8 cellular contexts compared by ENCODE assay signal in the genomic region with DNA sequence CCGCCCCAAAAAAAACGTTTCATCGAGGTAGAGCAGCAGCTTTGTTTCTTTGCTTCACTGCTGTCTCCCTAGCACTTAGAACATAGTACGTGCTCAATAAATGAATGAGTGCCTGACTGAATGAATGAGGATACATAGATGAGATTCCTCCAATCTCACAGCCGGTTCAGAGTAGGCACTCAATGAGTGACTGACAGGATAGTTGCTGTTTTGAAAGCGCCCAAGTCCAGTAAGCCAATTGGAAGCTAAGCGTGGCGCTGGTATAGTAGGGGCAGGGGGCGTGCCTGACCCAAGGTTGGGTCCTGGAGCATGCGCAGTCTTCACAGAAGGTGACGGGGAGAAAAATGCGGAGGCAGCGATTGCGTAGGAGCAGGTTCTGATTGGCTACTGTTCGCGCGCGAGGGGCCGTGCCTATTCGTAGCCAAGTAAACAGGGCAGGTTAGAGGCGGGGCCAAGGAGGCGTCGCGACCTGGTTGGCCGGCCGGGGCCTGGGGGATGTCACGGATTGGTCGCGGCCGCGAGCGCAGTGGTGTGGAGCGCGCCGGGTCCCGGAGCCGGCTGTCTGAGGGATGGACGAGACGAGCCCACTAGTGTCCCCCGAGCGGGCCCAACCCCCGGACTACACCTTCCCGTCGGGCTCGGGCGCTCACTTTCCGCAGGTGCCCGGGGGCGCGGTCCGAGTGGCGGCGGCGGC. TPM values are rescaled to one million over a fixed set of nuclear protein-coding genes. Genes with fewer than 3 reads are reported as not detected.
DNase-seq lines count a peak whose midpoint lies in the region; ATAC-seq, FAIRE-seq and TF ChIP-seq lines count a peak whose summit lies in the region.

TSS of gene PI4K2A (plus strand) at position 498 of the 694 bp plus-strand sequence. CDS start at position 570, 72 bp downstream.

- DNase-seq in AG08396 (ENCODE audit: low spot score) (peak; percentile 98), NCI-H2227 treated with DMSO at 0.1 percent for 48 hours (lab: John Stamatoyannopoulos, UW) (peak; percentile 96), WERI-Rb-1 (peak; percentile 99), bronchial epithelial cell (ENCODE audit: low read depth) (peak; percentile 98), iPS-NIHi11 (ENCODE audit: low spot score) (peak; percentile 99), small intestine (peak; percentile 99)

- peak; percentile 67 for TF ChIP-seq POLR2A in GM18951 (IDR thresholded peaks at IDR 0.05; ENCODE audit: extremely low read depth, insufficient read depth, insufficient read length)

- H3K36me3 ChIP-seq in WERI-Rb-1 (peaks cover 21% of the 10 kb centered on the region), bronchial epithelial cell (ENCODE audit: control insufficient read depth, insufficient read depth, low read length) (peaks cover 4% of the 10 kb centered on the region), small intestine (ENCODE audit: control insufficient read depth in 2 of 2, insufficient read depth in 2 of 2, low read length in 2 of 2) (peaks cover 0 to 3% of the 10 kb centered on the region in 2 donors)

- peak; percentile 98 for ATAC-seq in HG03175 (IDR thresholded peaks at IDR 0.05; ENCODE audit: unreplicated experiment)

- H3K27me3 ChIP-seq in WERI-Rb-1 (ENCODE audit: insufficient read depth, low read depth, severe bottlenecking) (no peaks in the 10 kb centered on the region), bronchial epithelial cell (ENCODE audit: control insufficient read depth, insufficient read depth, low read length) (no peaks in the 10 kb centered on the region), small intestine (ENCODE audit: control insufficient read depth in 2 of 2, insufficient read depth in 2 of 2, low read length in 2 of 2) (no peaks in the 10 kb centered on the region)

- 2 to 3% (median 3%) methylated on average over 29 to 54 of the region's 54 CpGs for WGBS in small intestine, 3 donors

- in situ Hi-C loops in GM18951 (cut with MboI; ENCODE audit: low sequenced_read_pairs, unreplicated experiment): no loop called here

- H3K4me1 ChIP-seq in small intestine (ENCODE audit: control insufficient read depth in 2 of 2, insufficient read depth in 1 of 2, low read depth in 1 of 2, low read length in 1 of 2): peaks cover 3 to 8% of the 10 kb centered on the region in 2 donors

- peak within 1 kb of the TSS; percentile 83 for H3K4me3 ChIP-seq in WERI-Rb-1 (ENCODE audit: low read depth, low read length)
- peak within 1 kb of the TSS; percentile 79 for H3K4me3 ChIP-seq in bronchial epithelial cell (ENCODE audit: low read depth, low read length)
- H3K4me3 ChIP-seq in small intestine (ENCODE audit: low read depth in 1 of 2, low read length in 2 of 2): peak within 1 kb of the TSS; percentile 84 to 98

- H3K9me3 ChIP-seq in WERI-Rb-1 (ENCODE audit: severe bottlenecking) (no peaks in the 10 kb centered on the region), small intestine (ENCODE audit: control insufficient read depth, low read depth) (no peaks in the 10 kb centered on the region)

- H3K27ac ChIP-seq in WERI-Rb-1: peak within 1 kb of the TSS; percentile 43; the same call in 1 of the 2 replicates
- H3K27ac ChIP-seq in small intestine (ENCODE audit: low read depth in 1 of 2, low read length in 1 of 2): peak within 1 kb of the TSS; percentile 42 to 92

- no peak for TF ChIP-seq CTCF in WERI-Rb-1 (IDR thresholded peaks at IDR 0.05; ENCODE audit: low read depth, low read length)
- TF ChIP-seq CTCF in bronchial epithelial cell (IDR thresholded peaks at IDR 0.05; ENCODE audit: insufficient read depth, low read length, severe bottlenecking): no peak

- FAIRE-seq in bronchial epithelial cell (lab: Jason Lieb, UNC): no peak
- FAIRE-seq in small intestine (lab: Jason Lieb, UNC): no peak

RNA-seq across cellular contexts. Expression of gene PI4K2A, which starts in this region (rescaled TPM):
- 25.5 and 33.7 TPM in 2 replicates for total RNA-seq in bronchial epithelial cell
- polyA plus RNA-seq in small intestine: 10 to 100 TPM in 2 of 3 donors, 1 to 10 TPM in 1; 9.5 to 13.5 (median 10.5) TPM

Comparison
In these comparisons a context has a peak if more than half of its experiments do, and no peak if none do; other contexts are left out.
1. Peak in every context shown above with its lines: DNase-seq, ATAC-seq, H3K4me3 ChIP-seq and H3K27ac ChIP-seq.